ENCODE assay signal across 18 cellular contexts in genomic region chr1:164801791-164802572, GRCh38.
DNase-seq lines count a peak whose midpoint lies in the region; ATAC-seq and TF ChIP-seq lines count a peak whose summit lies in the region.
"Had no signal": no experiment of that assay in that cellular context is flagged by ENCODE, and none has a peak within 500 bp of the region (broad histone marks: within the 10 kb centered on the region; RNA-seq: fewer than 3 reads in every experiment).

No MANE protein-coding gene starts in this region.

- H3K9me3 ChIP-seq in H9 (ENCODE audit: control insufficient read depth, low read depth, low read length) (no peaks in the 10 kb centered on the region), esophagus (ENCODE audit: control insufficient read depth in 2 of 2, insufficient read depth in 1 of 2, low read depth in 1 of 2, low read length in 1 of 2) (no peaks in the 10 kb centered on the region), skeletal muscle tissue (ENCODE audit: control insufficient read depth in 3 of 3, low read length in 3 of 3) (no peaks in the 10 kb centered on the region)
- H3K9me3 ChIP-seq: mucosa of descending colon had no signal

- no peak for TF ChIP-seq CTCF in H9 (conservative IDR thresholded peaks at IDR 0.05)
- TF ChIP-seq CTCF in mesothelial cell of epicardium (IDR thresholded peaks at IDR 0.05; ENCODE audit: unreplicated experiment): no peak

- no peak overlapping the region for H2BK15ac ChIP-seq in H9 (ENCODE audit: low read depth, low read length)

- no peaks in the 10 kb centered on the region for H3K79me2 ChIP-seq in H9 (ENCODE audit: insufficient read depth, low read length)
- H3K79me2 ChIP-seq: hepatocyte had no signal

- H3K9ac ChIP-seq in H9 (ENCODE audit: extremely low read depth, insufficient read length, low read length) (no peak overlapping the region), skeletal muscle tissue (ENCODE audit: low read depth in 1 of 3, low read length in 3 of 3) (peak overlapping the region in 2 of 3 donors; percentile 4 to 35)

- no peak overlapping the region for H2BK12ac ChIP-seq in H9 (ENCODE audit: insufficient read length, low read depth, low read length)

- H4K91ac ChIP-seq in H9 (ENCODE audit: insufficient read length, low read depth, low read length): no peak overlapping the region

- H3K23ac ChIP-seq in H9 (ENCODE audit: insufficient read length, low read depth, low read length): no peak overlapping the region

- H4K5ac ChIP-seq in H9 (ENCODE audit: insufficient read length, low read depth, low read length): no peak overlapping the region

- no peaks in the 10 kb centered on the region for H3K23me2 ChIP-seq in H9 (ENCODE audit: insufficient read length, low read depth, low read length, poor library complexity, severe bottlenecking)

- no peak overlapping the region for H2AFZ ChIP-seq in H9 (ENCODE audit: low read length)
- H2AFZ ChIP-seq: hepatocyte had no signal

- H3K4me1 Mint-ChIP-seq in H9: no peaks in the 10 kb centered on the region
- H3K4me1 Mint-ChIP-seq in mesothelial cell of epicardium: peaks cover 21% of the 10 kb centered on the region
- H3K4me1 Mint-ChIP-seq: activated CD4-positive, alpha-beta T cell treated with anti-CD3 and anti-CD28 coated beads, Interleukin-2, amount 10 ng/mL, durations not matched to agents 7 days and 5 days had no signal

- H3K4me3 ChIP-seq in esophagus (ENCODE audit: low read depth in 1 of 2, low read length in 2 of 2) (no peak overlapping the region), skeletal muscle tissue (ENCODE audit: low read length in 3 of 3) (peak overlapping the region in 1 of 3 donors; percentile 37)
- H3K4me3 ChIP-seq: hepatocyte, mucosa of descending colon had no signal

- H3K9me3 Mint-ChIP-seq in H9 (no peaks in the 10 kb centered on the region), mesothelial cell of epicardium (no peaks in the 10 kb centered on the region)
- H3K9me3 Mint-ChIP-seq: activated CD4-positive, alpha-beta T cell treated with anti-CD3 and anti-CD28 coated beads, Interleukin-2, amount 10 ng/mL, durations not matched to agents 7 days and 5 days; activated naive CD4-positive, alpha-beta T cell treated with anti-CD3 and anti-CD28 coated beads, Interleukin-2, amount 50 U/mL, for 72 hours; CD8-positive, alpha-beta T cell had no signal

- no peak overlapping the region for H3T11ph ChIP-seq in H9 (ENCODE audit: low read length)

- no peak overlapping the region for H3K4me3 Mint-ChIP-seq in H9
- no peak overlapping the region for H3K4me3 Mint-ChIP-seq in mesothelial cell of epicardium
- H3K4me3 Mint-ChIP-seq: activated CD4-positive, alpha-beta T cell treated with anti-CD3 and anti-CD28 coated beads, Interleukin-2, amount 10 ng/mL, durations not matched to agents 7 days and 5 days; CD8-positive, alpha-beta T cell had no signal

- H3K4ac ChIP-seq in H9 (ENCODE audit: low read depth, low read length): no peak overlapping the region

- H3K27me3 Mint-ChIP-seq in H9 (ENCODE audit: low read depth) (no peaks in the 10 kb centered on the region), mesothelial cell of epicardium (ENCODE audit: low read depth) (no peaks in the 10 kb centered on the region)
- H3K27me3 Mint-ChIP-seq: activated CD4-positive, alpha-beta T cell treated with anti-CD3 and anti-CD28 coated beads, Interleukin-2, amount 10 ng/mL, durations not matched to agents 7 days and 5 days had no signal

- H2AK5ac ChIP-seq in H9 (ENCODE audit: insufficient read length, low read length): no peak overlapping the region

- no peak overlapping the region for H3K14ac ChIP-seq in H9 (ENCODE audit: insufficient read depth, low read length)

- H3K27me3 ChIP-seq in H9 (ENCODE audit: insufficient read depth, low read length) (no peaks in the 10 kb centered on the region), esophagus (ENCODE audit: control insufficient read depth in 1 of 2, insufficient read depth in 2 of 2, low read length in 2 of 2) (no peaks in the 10 kb centered on the region), skeletal muscle tissue (ENCODE audit: control insufficient read depth in 3 of 3, insufficient read depth in 3 of 3, low read length in 3 of 3) (no peaks in the 10 kb centered on the region)
- H3K27me3 ChIP-seq: hepatocyte had no signal

- no peak overlapping the region for H2BK120ac ChIP-seq in H9 (ENCODE audit: low read depth, low read length, poor library complexity, severe bottlenecking)

- no peak overlapping the region for H3K4me2 ChIP-seq in H9 (ENCODE audit: insufficient read depth, insufficient read length, low read length)
- H3K4me2 ChIP-seq: hepatocyte had no signal

- no peak overlapping the region for H3K56ac ChIP-seq in H9 (ENCODE audit: insufficient read length, low read depth, low read length)

- H4K8ac ChIP-seq in H9 (replicated peaks; ENCODE audit: insufficient read length, low read depth, low read length): no peak overlapping the region

- ATAC-seq in HG03025 (IDR thresholded peaks at IDR 0.05; ENCODE audit: low FRiP score, unreplicated experiment) (no peak), HG02870 (IDR thresholded peaks at IDR 0.05; ENCODE audit: unreplicated experiment) (no peak)
- ATAC-seq: activated naive CD4-positive, alpha-beta T cell treated with anti-CD3 and anti-CD28 coated beads, Interleukin-2, amount 50 U/mL, for 72 hours; CD8-positive, alpha-beta T cell had no signal

- WGBS in H9 (ENCODE audit: extremely low coverage, insufficient read length, low lambda C conversion rate): no CpG with 5 or more reads among the region's 9 CpGs
- WGBS in esophagus, 2 donors: 49 to 55% methylated on average over 9 of the region's 9 CpGs

- no peaks in the 10 kb centered on the region for H3K4me1 ChIP-seq in H9 (ENCODE audit: insufficient read depth, low read length)
- H3K4me1 ChIP-seq in esophagus (ENCODE audit: control insufficient read depth in 2 of 2, insufficient read depth in 2 of 2, low read length in 1 of 2): peaks cover 2 to 5% of the 10 kb centered on the region in 2 donors
- H3K4me1 ChIP-seq in skeletal muscle tissue (ENCODE audit: control insufficient read depth in 3 of 3, insufficient read depth in 3 of 3, low read length in 3 of 3): peaks cover 16 to 43% (median 16%) of the 10 kb centered on the region in 3 donors

- DNase-seq in H9 (no peak), mesothelial cell of epicardium (ENCODE audit: low spot score in 2 of 2, unreplicated experiment in 2 of 2) (no peak), NCI-H1048 (lab: John Stamatoyannopoulos, UW) (no peak)
- no peak for DNase-seq in activated effector memory CD4-positive, alpha-beta T cell treated with anti-CD3 and anti-CD28 coated beads, Interleukin-2, amount 50 U/mL, for 16 hours
- DNase-seq: activated CD4-positive, alpha-beta T cell treated with anti-CD3 and anti-CD28 coated beads, Interleukin-2, amount 10 ng/mL, durations not matched to agents 7 days and 5 days; activated T-cell treated with anti-CD3 and anti-CD28 coated beads for 4 hours; CD8-positive, alpha-beta T cell; islet precursor cell; mucosa of descending colon; NK-92 treated with Interleukin-12 subunit alpha and Interleukin-12 subunit beta, amount 100 ng/mL, for 24 hours; occipital lobe; RPMI8226 had no signal

- H3K18ac ChIP-seq in H9 (ENCODE audit: insufficient read length, low read depth, low read length): no peak overlapping the region

- peaks cover 4% of the 10 kb centered on the region for H3K79me1 ChIP-seq in H9 (ENCODE audit: insufficient read depth, low read depth, low read length, poor library complexity, severe bottlenecking)

- H3K27ac Mint-ChIP-seq in H9: peak overlapping the region in 2 of 3 experiments; percentile 31 to 66; a peak in 2 of 7 replicates
- H3K27ac Mint-ChIP-seq in mesothelial cell of epicardium: peak overlapping the region; percentile 4
- H3K27ac Mint-ChIP-seq: activated CD4-positive, alpha-beta T cell treated with anti-CD3 and anti-CD28 coated beads, Interleukin-2, amount 10 ng/mL, durations not matched to agents 7 days and 5 days; activated naive CD4-positive, alpha-beta T cell treated with anti-CD3 and anti-CD28 coated beads, Interleukin-2, amount 50 U/mL, for 72 hours; CD8-positive, alpha-beta T cell had no signal

- H2BK20ac ChIP-seq in H9 (ENCODE audit: low read depth, low read length, poor library complexity, severe bottlenecking): no peak overlapping the region

- no peak overlapping the region for H2BK5ac ChIP-seq in H9 (ENCODE audit: insufficient read length, low read length)

- peaks cover 23 to 45% (median 39%) of the 10 kb centered on the region in 3 experiments for H3K36me3 Mint-ChIP-seq in H9 (ENCODE audit: insufficient read depth in 1 of 3, low read depth in 3 of 3)
- H3K36me3 Mint-ChIP-seq in mesothelial cell of epicardium: peaks cover 59% of the 10 kb centered on the region
- H3K36me3 Mint-ChIP-seq: activated naive CD4-positive, alpha-beta T cell treated with anti-CD3 and anti-CD28 coated beads, Interleukin-2, amount 50 U/mL, for 72 hours; CD8-positive, alpha-beta T cell had no signal

- H4K20me1 ChIP-seq in H9 (ENCODE audit: control insufficient read depth, insufficient read depth, insufficient read length): no peaks in the 10 kb centered on the region

- H3K27ac ChIP-seq in H9 (ENCODE audit: insufficient read length, low read depth, low read length) (no peak overlapping the region), esophagus (ENCODE audit: low read depth in 2 of 2, low read length in 1 of 2) (peak overlapping the region; percentile 81 to 82), skeletal muscle tissue (ENCODE audit: low read depth, low read length) (peak overlapping the region; percentile 61)
- H3K27ac ChIP-seq: hepatocyte had no signal

- H3K36me3 ChIP-seq in esophagus (ENCODE audit: control insufficient read depth in 2 of 2, insufficient read depth in 2 of 2, low read length in 1 of 2) (peaks cover 8 to 13% of the 10 kb centered on the region in 2 donors), skeletal muscle tissue (ENCODE audit: control insufficient read depth in 3 of 3, insufficient read depth in 3 of 3, low read length in 3 of 3) (peaks cover 8 to 10% (median 10%) of the 10 kb centered on the region in 3 donors)
